Comparison of ENCODE assay signal across 10 cellular contexts in genomic region chr9:126523621-126524111, GRCh38.
DNase-seq lines count a peak whose midpoint lies in the region; ATAC-seq and TF ChIP-seq lines count a peak whose summit lies in the region.
"Had no signal": no experiment of that assay in that cellular context is flagged by ENCODE, and none has a peak within 500 bp of the region (broad histone marks: within the 10 kb centered on the region; RNA-seq: fewer than 3 reads in every experiment).

No MANE protein-coding gene starts in this region.

- peak overlapping the region; percentile 39 for H3K27ac ChIP-seq in upper lobe of right lung
- H3K27ac ChIP-seq in substantia nigra (ENCODE audit: low read depth, low read length, poor library complexity, severe bottlenecking) = no peak overlapping the region

- peaks cover 35% of the 10 kb centered on the region for H3K27me3 ChIP-seq in upper lobe of right lung
- H3K27me3 ChIP-seq: MG63 had no signal

- TF ChIP-seq CTCF in lower leg skin (IDR thresholded peaks at IDR 0.05) (no peak), upper lobe of right lung (IDR thresholded peaks at IDR 0.05) (no peak)

- peaks cover 14% of the 10 kb centered on the region for H3K4me1 ChIP-seq in upper lobe of right lung

- intact Hi-C loops in lower leg skin (cut with DNase I; ENCODE audit: low total_unique reads) = no loop called here
- intact Hi-C loops in upper lobe of right lung (cut with DNase I) = no loop called here

- no peak for TF ChIP-seq POLR2A in lower leg skin (IDR thresholded peaks at IDR 0.05)

- DNase-seq in stimulated activated CD4-positive, alpha-beta T cell treated with anti-CD3 and anti-CD28 coated beads, Interleukin-1b, Interleukin-23, amount 100 ng/mL, for 48 hours = peak; percentile 49
- DNase-seq in stimulated activated CD4-positive, alpha-beta T cell treated with anti-CD3 and anti-CD28 coated beads, Interleukin-4, amount 100 ng/mL, for 4 hours = no peak
- peak; percentile 74 for DNase-seq in activated effector memory CD4-positive, alpha-beta T cell treated with anti-CD3 and anti-CD28 coated beads, Interleukin-2, amount 50 U/mL, for 16 hours
- DNase-seq in lower leg skin (ENCODE audit: low spot score in 2 of 2) (peak; percentile 65 to 87), upper lobe of right lung (no peak), substantia nigra (lab: John Stamatoyannopoulos, UW) (no peak), NOMO-1 treated with dmso at 0.1 percent for 144 hours (lab: John Stamatoyannopoulos, UW; ENCODE audit: unreplicated experiment) (no peak)
- DNase-seq: MG63 had no signal

- H3K4me3 ChIP-seq in lower leg skin (ENCODE audit: low read depth, poor library complexity, severe bottlenecking) (no peak overlapping the region), upper lobe of right lung (peak overlapping the region; percentile 19)
- H3K4me3 ChIP-seq: MG63 had no signal

- H3K9me3 ChIP-seq in upper lobe of right lung = no peaks in the 10 kb centered on the region
- H3K9me3 ChIP-seq: MG63 had no signal

- WGBS in lower leg skin, 2 donors = 43 to 46% methylated on average over 9 of the region's 9 CpGs

- ATAC-seq in upper lobe of right lung = peak; percentile 78
- no peak for ATAC-seq in GM21447 (IDR thresholded peaks at IDR 0.05; ENCODE audit: unreplicated experiment)
- ATAC-seq: Panc1 had no signal

- H3K36me3 ChIP-seq in upper lobe of right lung = no peaks in the 10 kb centered on the region
- H3K36me3 ChIP-seq: MG63 had no signal

Comparison
In these comparisons a context has a peak if more than half of its experiments do, and no peak if none do; other contexts are left out.
1. DNase-seq: peak in stimulated activated CD4-positive, alpha-beta T cell treated with anti-CD3 and anti-CD28 coated beads, Interleukin-1b, Interleukin-23, amount 100 ng/mL, for 48 hours (single experiment), activated effector memory CD4-positive, alpha-beta T cell treated with anti-CD3 and anti-CD28 coated beads, Interleukin-2, amount 50 U/mL, for 16 hours (single experiment) and lower leg skin (2 of 2); none in stimulated activated CD4-positive, alpha-beta T cell treated with anti-CD3 and anti-CD28 coated beads, Interleukin-4, amount 100 ng/mL, for 4 hours (0 of 2), upper lobe of right lung (single experiment), substantia nigra (0 of 49) and NOMO-1 treated with dmso at 0.1 percent for 144 hours (single experiment).